In genomic region chr16:77574867-77575619, GRCh38 we compare ENCODE assay signal across 23 cellular contexts.
DNase-seq lines count a peak whose midpoint lies in the region; ATAC-seq, FAIRE-seq and TF ChIP-seq lines count a peak whose summit lies in the region.
"Had no signal": no experiment of that assay in that cellular context is flagged by ENCODE, and none has a peak within 500 bp of the region (broad histone marks: within the 10 kb centered on the region; RNA-seq: fewer than 3 reads in every experiment).

No MANE protein-coding gene starts in this region.

- peaks cover 0 to 6% (median 0%) of the 10 kb centered on the region in 4 donors for H3K27me3 ChIP-seq in liver (ENCODE audit: control insufficient read depth in 4 of 4, insufficient read depth in 4 of 4, low read length in 3 of 4)
- H3K27me3 ChIP-seq in HepG2 (ENCODE audit: control insufficient read depth in 1 of 2, insufficient read depth in 2 of 2, low read length in 2 of 2), result no peaks in the 10 kb centered on the region; a peak in 1 of 5 replicates
- H3K27me3 ChIP-seq in neural progenitor cell, result no peaks in the 10 kb centered on the region
- H3K27me3 ChIP-seq: thyroid gland had no signal

- H3K4me1 Mint-ChIP-seq in neural progenitor cell, result no peaks in the 10 kb centered on the region
- H3K4me1 Mint-ChIP-seq in osteocyte (ENCODE audit: unreplicated experiment), result no peaks in the 10 kb centered on the region

- WGBS in liver, result 64% methylated on average over 13 of the region's 13 CpGs
- 28% methylated on average over 13 of the region's 13 CpGs for WGBS in HepG2 (ENCODE audit: low lambda C conversion rate)

- H3K36me3 ChIP-seq in liver (ENCODE audit: control insufficient read depth in 4 of 4, insufficient read depth in 3 of 4, low read depth in 1 of 4, low read length in 3 of 4), result no peaks in the 10 kb centered on the region
- no peaks in the 10 kb centered on the region for H3K36me3 ChIP-seq in HepG2 (replicated peaks in 1 of 2; ENCODE audit: control insufficient read depth in 1 of 2, insufficient read depth in 2 of 2, low read length in 2 of 2)
- no peaks in the 10 kb centered on the region for H3K36me3 ChIP-seq in neural progenitor cell
- H3K36me3 ChIP-seq: thyroid gland had no signal

- H4K20me1 ChIP-seq in HepG2 (ENCODE audit: insufficient read depth, low read length), result no peaks in the 10 kb centered on the region
- no peaks in the 10 kb centered on the region for H4K20me1 ChIP-seq in neural progenitor cell (ENCODE audit: low read depth)

- no peaks in the 10 kb centered on the region for H3K9me3 ChIP-seq in liver (ENCODE audit: control insufficient read depth in 4 of 4, low read length in 3 of 4)
- H3K9me3 ChIP-seq in HepG2 (ENCODE audit: low read length), result no peaks in the 10 kb centered on the region
- no peaks in the 10 kb centered on the region for H3K9me3 ChIP-seq in neural progenitor cell (ENCODE audit: low read depth)
- H3K9me3 ChIP-seq: thyroid gland had no signal

- TF ChIP-seq EP300 in HepG2 (IDR thresholded peaks at IDR 0.05; ENCODE audit: low read depth in 2 of 2, low read length in 2 of 2) (no peak), HepG2 (CRISPR knock-in tag; IDR thresholded peaks at IDR 0.05; ENCODE audit: borderline replicate concordance) (no peak)

- no peaks in the 10 kb centered on the region for H3F3A ChIP-seq in neural progenitor cell (ENCODE audit: low read depth)

- no peak overlapping the region for H3K4me2 ChIP-seq in HepG2 (ENCODE audit: low read depth, low read length)
- no peak overlapping the region for H3K4me2 ChIP-seq in neural progenitor cell
- H3K4me2 ChIP-seq: PC-9 had no signal

- ATAC-seq in HepG2, result no peak
- peak; percentile 71 for ATAC-seq in left ventricle myocardium superior
- no peak for ATAC-seq in GM21360 (IDR thresholded peaks at IDR 0.05; ENCODE audit: unreplicated experiment)

- H3K36me3 Mint-ChIP-seq in neural progenitor cell (no peaks in the 10 kb centered on the region), osteocyte (ENCODE audit: unreplicated experiment) (no peaks in the 10 kb centered on the region)
- H3K36me3 Mint-ChIP-seq: immature natural killer cell had no signal

- H3K27ac Mint-ChIP-seq in neural progenitor cell (no peak overlapping the region), osteocyte (ENCODE audit: unreplicated experiment) (no peak overlapping the region)
- H3K27ac Mint-ChIP-seq: immature natural killer cell had no signal

- no peak for FAIRE-seq in HepG2 (lab: Jason Lieb, UNC)

- H3K79me2 ChIP-seq in HepG2 (ENCODE audit: insufficient read depth, low read length), result no peaks in the 10 kb centered on the region
- H3K79me2 ChIP-seq in neural progenitor cell (ENCODE audit: low read depth), result no peaks in the 10 kb centered on the region

- DNase-seq in HepG2 (ENCODE audit: low spot score) (no peak), left ventricle myocardium superior (no peak), neural progenitor cell (ENCODE audit: low spot score) (no peak), Ammon's horn (ENCODE audit: low spot score) (no peak), NCI-H526 treated with DMSO at 0.1 percent for 48 hours (lab: John Stamatoyannopoulos, UW) (no peak), osteocyte (ENCODE audit: extremely low spot score, unreplicated experiment) (no peak)
- DNase-seq: activated CD4-positive, CD25-positive, alpha-beta regulatory T cell treated with anti-CD3 and anti-CD28 coated beads, Interleukin-2, amount 50 U/mL, for 72 hours; activated effector memory CD4-positive, alpha-beta T cell treated with Interleukin-2 at 50 U/mL for 16 hours; anterior cingulate cortex; DMS79; HCEC 1CT; immature natural killer cell; Karpas-422; NCI-H1105; NCI-H2171; NCI-H774; occipital lobe; PC-9; T1000; thyroid gland had no signal

- TF ChIP-seq POLR2A in HepG2 (IDR thresholded peaks at IDR 0.05; ENCODE audit: insufficient read depth in 1 of 2, low read depth in 2 of 2, low read length in 2 of 2), result no peak

- in situ Hi-C loops in HepG2 (cut with HindIII; ENCODE audit: extremely low pct_ligation_motif_present, low pct_unique_long_range_greater_than_20kb), result no loop called here

- H2AFZ ChIP-seq in HepG2 (ENCODE audit: low read length) (no peak overlapping the region), neural progenitor cell (replicated peaks) (peak overlapping the region; percentile 22)
- H2AFZ ChIP-seq: PC-9 had no signal

- TF ChIP-seq CTCF in liver (IDR thresholded peaks at IDR 0.05; ENCODE audit: low read depth, low read length, missing input control) (no peak), HepG2 (CRISPR knock-in tag; IDR thresholded peaks at IDR 0.05) (no peak), neural progenitor cell (IDR thresholded peaks at IDR 0.05) (no peak), osteocyte (IDR thresholded peaks at IDR 0.05) (no peak)

- H3K27ac ChIP-seq in liver (ENCODE audit: low read depth in 1 of 2, low read length in 2 of 2) (no peak overlapping the region), HepG2 (ENCODE audit: extremely low read length, insufficient read depth, low read length) (no peak overlapping the region), neural progenitor cell (no peak overlapping the region)
- H3K27ac ChIP-seq: C4-2B, PC-9, thyroid gland had no signal

- TF ChIP-seq RAD21 in liver (IDR thresholded peaks at IDR 0.05), result no peak
- no peak for TF ChIP-seq RAD21 in HepG2 (CRISPR knock-in tag; IDR thresholded peaks at IDR 0.05)

- H3K4me1 ChIP-seq in liver (ENCODE audit: control insufficient read depth in 4 of 4, insufficient read depth in 4 of 4, low read length in 3 of 4), result no peaks in the 10 kb centered on the region
- H3K4me1 ChIP-seq in HepG2 (ENCODE audit: insufficient read depth, low read length), result no peaks in the 10 kb centered on the region
- no peaks in the 10 kb centered on the region for H3K4me1 ChIP-seq in neural progenitor cell

- intact Hi-C loops in HepG2 (cut with micrococcal nuclease; ENCODE audit: unreplicated experiment) (no loop called here), left ventricle myocardium superior (cut with micrococcal nuclease) (no loop called here)

- no peak overlapping the region for H3K4me3 ChIP-seq in liver (ENCODE audit: low read depth in 1 of 3, low read length in 3 of 3)
- no peak overlapping the region for H3K4me3 ChIP-seq in HepG2 (replicated peaks in 1 of 3; ENCODE audit: insufficient read depth in 1 of 3, low read depth in 2 of 3, low read length in 3 of 3)
- no peak overlapping the region for H3K4me3 ChIP-seq in neural progenitor cell
- H3K4me3 ChIP-seq: PC-9, thyroid gland had no signal

- H3K27me3 Mint-ChIP-seq in neural progenitor cell (ENCODE audit: insufficient read depth, low read depth) (no peaks in the 10 kb centered on the region), osteocyte (ENCODE audit: unreplicated experiment) (peaks cover 2% of the 10 kb centered on the region)

- POLR2A ChIA-PET in HepG2 (lab: Yijun Ruan, JAX), result no interaction called here

- no TSS peak for BruUV-seq in HepG2 (replicated peaks; lab: Mats Ljungman, UMichigan)

- H3K9me3 Mint-ChIP-seq in neural progenitor cell, result no peaks in the 10 kb centered on the region
- no peaks in the 10 kb centered on the region for H3K9me3 Mint-ChIP-seq in osteocyte (ENCODE audit: unreplicated experiment)
- H3K9me3 Mint-ChIP-seq: immature natural killer cell had no signal

- CTCF ChIA-PET in HepG2 (lab: Yijun Ruan, JAX; ENCODE audit: low intra/inter-chr PET ratio, low total read pairs), result no interaction called here

- H3K4me3 Mint-ChIP-seq in neural progenitor cell (no peak overlapping the region), osteocyte (ENCODE audit: unreplicated experiment) (no peak overlapping the region)
- H3K4me3 Mint-ChIP-seq: immature natural killer cell had no signal

- H3K9ac ChIP-seq in liver (ENCODE audit: low read depth in 1 of 2, low read length in 2 of 2), result no peak overlapping the region
- H3K9ac ChIP-seq in HepG2 (ENCODE audit: insufficient read depth, low read depth, low read length), result no peak overlapping the region
- H3K9ac ChIP-seq in neural progenitor cell, result no peak overlapping the region

TF ChIP-seq in liver, 16 proteins besides CTCF, POLR2A, EP300 and RAD21 (continues in another document):
- TF ChIP-seq NR2F2 (IDR thresholded peaks at IDR 0.05), result peak; percentile 82

TF ChIP-seq in HepG2, 621 proteins besides CTCF, POLR2A, EP300 and RAD21 (continues in another document):
- no peak for TF ChIP-seq ZNF431 (CRISPR knock-in tag; IDR thresholded peaks at IDR 0.05; ENCODE audit: borderline replicate concordance, low read depth)
- TF ChIP-seq HINFP (CRISPR knock-in tag; IDR thresholded peaks at IDR 0.05; ENCODE audit: low read depth), result no peak
- TF ChIP-seq MAFG (CRISPR knock-in tag; IDR thresholded peaks at IDR 0.05), result no peak
- TF ChIP-seq CCDC6 (CRISPR knock-in tag; IDR thresholded peaks at IDR 0.05), result no peak
- no peak for TF ChIP-seq ZNF597 (CRISPR knock-in tag; IDR thresholded peaks at IDR 0.05)
- TF ChIP-seq ATF4 (CRISPR knock-in tag; IDR thresholded peaks at IDR 0.05), result no peak
- TF ChIP-seq PAWR (CRISPR knock-in tag; IDR thresholded peaks at IDR 0.05; ENCODE audit: borderline replicate concordance), result no peak
- TF ChIP-seq ZFP41 (CRISPR knock-in tag; IDR thresholded peaks at IDR 0.05; ENCODE audit: borderline replicate concordance), result no peak
